ENCODE assay signal across 8 cellular contexts in genomic region chr14:49861581-49861922, GRCh38. TPM values are rescaled to one million over a fixed set of nuclear protein-coding genes. Genes with fewer than 3 reads are reported as not detected.
A peak's percentile ranks its signal among the peaks of the same experiment; 100 is the strongest.
DNase-seq lines count a peak whose midpoint lies in the region; ATAC-seq and TF ChIP-seq lines count a peak whose summit lies in the region.

No MANE protein-coding gene starts in this region.

- H3K4me3 ChIP-seq in muscle layer of colon (ENCODE audit: low read depth in 1 of 2, low read length in 2 of 2), result peak overlapping the region; percentile 41 to 87

- no peaks in the 10 kb centered on the region for H3K9me3 ChIP-seq in muscle layer of colon (ENCODE audit: low read length)

- peaks cover 28% of the 10 kb centered on the region for H3K4me1 Mint-ChIP-seq in HFFc6 (ENCODE audit: low read depth)
- H3K4me1 Mint-ChIP-seq in stimulated activated memory B cell treated with anti-CD40 and anti-IgM and Interleukin-4, amounts not matched to agents 10 μg/mL and 1 μg/mL and 100 μg/mL, for 72 hours, result peaks cover 23% of the 10 kb centered on the region

- peak; percentile 8 for ATAC-seq in esophagus mucosa
- ATAC-seq in stimulated activated memory B cell treated with anti-CD40 and anti-IgM and Interleukin-4, amounts not matched to agents 10 μg/mL and 1 μg/mL and 100 μg/mL, for 72 hours, result peak; percentile 44
- ATAC-seq in HG02870 (IDR thresholded peaks at IDR 0.05; ENCODE audit: unreplicated experiment), result no peak

- TF ChIP-seq CTCF in HFFc6 (IDR thresholded peaks at IDR 0.05), result no peak

- no peaks in the 10 kb centered on the region for H3K36me3 ChIP-seq in muscle layer of colon (ENCODE audit: insufficient read depth, low read length)

- no peak overlapping the region for H3K27ac Mint-ChIP-seq in HFFc6
- no peak overlapping the region for H3K27ac Mint-ChIP-seq in stimulated activated memory B cell treated with anti-CD40 and anti-IgM and Interleukin-4, amounts not matched to agents 10 μg/mL and 1 μg/mL and 100 μg/mL, for 72 hours

- no peaks in the 10 kb centered on the region for H3K36me3 Mint-ChIP-seq in HFFc6 (ENCODE audit: low read depth)
- no peaks in the 10 kb centered on the region for H3K36me3 Mint-ChIP-seq in stimulated activated memory B cell treated with anti-CD40 and anti-IgM and Interleukin-4, amounts not matched to agents 10 μg/mL and 1 μg/mL and 100 μg/mL, for 72 hours

- H3K9me3 Mint-ChIP-seq in HFFc6, result no peaks in the 10 kb centered on the region
- H3K9me3 Mint-ChIP-seq in stimulated activated memory B cell treated with anti-CD40 and anti-IgM and Interleukin-4, amounts not matched to agents 10 μg/mL and 1 μg/mL and 100 μg/mL, for 72 hours, result no peaks in the 10 kb centered on the region

- H3K9ac ChIP-seq in muscle layer of colon (ENCODE audit: low read length), result peak overlapping the region; percentile 91

- peaks cover 2% of the 10 kb centered on the region for H3K27me3 Mint-ChIP-seq in HFFc6 (ENCODE audit: insufficient read depth)
- H3K27me3 Mint-ChIP-seq in stimulated activated memory B cell treated with anti-CD40 and anti-IgM and Interleukin-4, amounts not matched to agents 10 μg/mL and 1 μg/mL and 100 μg/mL, for 72 hours, result no peaks in the 10 kb centered on the region

- no peaks in the 10 kb centered on the region for H3K27me3 ChIP-seq in muscle layer of colon (ENCODE audit: control insufficient read depth in 1 of 2, insufficient read depth in 2 of 2, low read length in 2 of 2)

- H3K27ac ChIP-seq in muscle layer of colon (ENCODE audit: low read depth, low read length), result peak overlapping the region; percentile 97

- H3K4me3 Mint-ChIP-seq in HFFc6, result no peak overlapping the region
- no peak overlapping the region for H3K4me3 Mint-ChIP-seq in stimulated activated memory B cell treated with anti-CD40 and anti-IgM and Interleukin-4, amounts not matched to agents 10 μg/mL and 1 μg/mL and 100 μg/mL, for 72 hours

- peaks cover 15% of the 10 kb centered on the region for H3K4me1 ChIP-seq in muscle layer of colon (ENCODE audit: insufficient read depth, low read length)

- DNase-seq in DMS 273 (lab: John Stamatoyannopoulos, UW; ENCODE audit: unreplicated experiment) (peak; percentile 91), HFFc6 (peak; percentile 71), NOMO-1 treated with DMSO at 0.1 percent for 48 hours (lab: John Stamatoyannopoulos, UW; ENCODE audit: unreplicated experiment) (peak; percentile 68)
- DNase-seq in activated CD8-positive, alpha-beta memory T cell treated with anti-CD3 and anti-CD28 coated beads, Interleukin-2, amount 50 U/mL, for 48 hours, result peak; percentile 82

RNA-seq across cellular contexts. Expression of gene NEMF, which starts 9.0 kb away (rescaled TPM):
- total RNA-seq in HFFc6 (2021; fragmentation: NEBNext Ultra II Directional; extraction: Animal tissue kit (Norgen Biotek cat#: 25700)), result 10 to 100 TPM; 55.5 to 69.7 (median 56.9) TPM
- 40.1 TPM for total RNA-seq in esophagus mucosa

RNA-seq across cellular contexts. Expression of gene ARF6, which starts 31.3 kb away (rescaled TPM):
- 100 to 1,000 TPM in 1 of 6 experiments, 10 to 100 TPM in 5; 92.2 to 111 (median 94.7) TPM for total RNA-seq in HFFc6 (2021; fragmentation: NEBNext Ultra II Directional; extraction: Animal tissue kit (Norgen Biotek cat#: 25700))
- 144 TPM for total RNA-seq in esophagus mucosa
